ENCODE assay signal across 9 cellular contexts in the genomic region with DNA sequence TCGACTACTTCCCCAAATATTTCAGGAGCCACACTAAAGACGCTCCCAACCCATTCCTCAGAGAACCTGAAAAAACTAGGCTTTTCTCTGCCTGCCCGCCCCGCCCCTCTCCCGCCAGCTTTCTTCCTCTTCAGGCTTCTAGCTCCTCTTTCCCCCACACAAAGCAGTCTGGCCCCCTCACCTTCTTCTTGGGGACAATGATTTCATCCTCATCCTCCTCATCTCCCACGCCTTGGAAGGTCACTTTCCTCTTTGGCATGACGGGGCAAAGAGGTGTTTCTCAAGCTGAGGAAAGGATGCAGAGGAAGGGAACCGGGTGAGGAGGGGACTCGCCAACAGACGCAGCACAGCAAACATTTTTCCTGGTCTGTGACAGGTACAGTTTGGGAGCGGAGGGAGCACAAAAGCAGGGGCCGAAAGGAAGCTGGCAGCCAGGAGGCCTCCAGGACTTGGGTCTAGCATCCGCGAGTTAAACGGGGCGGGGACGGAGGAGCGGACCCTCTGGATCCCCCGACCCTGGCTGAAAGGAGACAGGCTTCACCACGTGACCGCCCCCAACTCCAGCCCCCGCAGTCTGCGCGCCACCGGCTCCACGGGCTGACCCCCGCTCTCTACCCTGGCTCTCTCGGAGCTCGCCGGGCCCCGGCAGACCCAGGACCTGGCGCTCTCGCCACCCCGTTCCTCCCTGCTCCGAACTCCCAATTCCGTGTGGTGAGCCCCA. TPM values are rescaled to one million over a fixed set of nuclear protein-coding genes. Genes with fewer than 3 reads are reported as not detected.
A peak's percentile ranks its signal among the peaks of the same experiment; 100 is the strongest.
DNase-seq lines count a peak whose midpoint lies in the region; ATAC-seq and TF ChIP-seq lines count a peak whose summit lies in the region.
"Had no signal": no experiment of that assay in that cellular context is flagged by ENCODE, and none has a peak within 500 bp of the region (broad histone marks: within the 10 kb centered on the region; RNA-seq: fewer than 3 reads in every experiment).

No MANE protein-coding gene starts in this region.

- H3K9me3 ChIP-seq in PC-3 (ENCODE audit: low read length) = no peaks in the 10 kb centered on the region

- CTCF ChIA-PET in PC-3 (lab: Charles Lee) = no interaction called here

- no peaks in the 10 kb centered on the region for H3K9me3 Mint-ChIP-seq in endothelial cell (ENCODE audit: unreplicated experiment)
- no peaks in the 10 kb centered on the region for H3K9me3 Mint-ChIP-seq in natural killer cell treated with Interleukin-12 subunit alpha and Interleukin-12 subunit beta and Interleukin-15 and Interleukin-18, amount 100 ng/mL, for 72 hours

- peak overlapping the region; percentile 59 for H3K27ac ChIP-seq in PC-3 (ENCODE audit: low read length)

- no peaks in the 10 kb centered on the region for H3F3A ChIP-seq in PC-3 (ENCODE audit: low read length, unreplicated experiment)

- peak overlapping the region; percentile 99 for H3K27ac Mint-ChIP-seq in endothelial cell (ENCODE audit: unreplicated experiment)
- H3K27ac Mint-ChIP-seq in natural killer cell treated with Interleukin-12 subunit alpha and Interleukin-12 subunit beta and Interleukin-15 and Interleukin-18, amount 100 ng/mL, for 72 hours = peak overlapping the region; percentile 92 to 99

- peaks cover 35% of the 10 kb centered on the region for H3K27me3 Mint-ChIP-seq in endothelial cell (ENCODE audit: unreplicated experiment)
- no peaks in the 10 kb centered on the region for H3K27me3 Mint-ChIP-seq in natural killer cell treated with Interleukin-12 subunit alpha and Interleukin-12 subunit beta and Interleukin-15 and Interleukin-18, amount 100 ng/mL, for 72 hours

- H3K27me3 ChIP-seq in PC-3 (ENCODE audit: low read length) = no peaks in the 10 kb centered on the region

- peak overlapping the region; percentile 82 for H2AFZ ChIP-seq in PC-3 (ENCODE audit: low read length)

- peaks cover 13% of the 10 kb centered on the region for H4K20me1 ChIP-seq in PC-3 (ENCODE audit: low read length)

- peaks cover 33% of the 10 kb centered on the region for H3K4me1 ChIP-seq in PC-3 (ENCODE audit: insufficient read depth, low read length)

- peak; percentile 17 for ATAC-seq in GM21360 (IDR thresholded peaks at IDR 0.05; ENCODE audit: unreplicated experiment)
- ATAC-seq in PC-3 = peak; percentile 5
- ATAC-seq in natural killer cell treated with Interleukin-12 subunit alpha and Interleukin-12 subunit beta and Interleukin-15 and Interleukin-18, amount 100 ng/mL, for 72 hours = peak; percentile 22 to 40
- ATAC-seq in GM19035 (IDR thresholded peaks at IDR 0.05; ENCODE audit: unreplicated experiment) = no peak

- H3K79me2 ChIP-seq in PC-3 (ENCODE audit: low read length) = peaks cover 20% of the 10 kb centered on the region

- peaks cover 10% of the 10 kb centered on the region; the same call in 1 of the 2 replicates for H3K36me3 ChIP-seq in PC-3 (ENCODE audit: low read depth, low read length)

- TF ChIP-seq CTCF in AG09309 (IDR thresholded peaks at IDR 0.05; ENCODE audit: control insufficient read depth, insufficient read depth, low read depth, low read length, missing control alignments) (no peak), PC-3 (conservative IDR thresholded peaks at IDR 0.05; ENCODE audit: low read depth, low read length) (no peak), endothelial cell (IDR thresholded peaks at IDR 0.05; ENCODE audit: unreplicated experiment) (no peak)

- H3K4me1 Mint-ChIP-seq in endothelial cell (ENCODE audit: unreplicated experiment) = peaks cover 24% of the 10 kb centered on the region
- H3K4me1 Mint-ChIP-seq in natural killer cell treated with Interleukin-12 subunit alpha and Interleukin-12 subunit beta and Interleukin-15 and Interleukin-18, amount 100 ng/mL, for 72 hours (ENCODE audit: low read depth in 2 of 2) = peaks cover 56 to 58% of the 10 kb centered on the region in 2 donors

- peak overlapping the region; percentile 90 for H3K4me2 ChIP-seq in PC-3 (ENCODE audit: low read length)

- intact Hi-C loops in PC-3 (cut with micrococcal nuclease) = no loop called here

- peak overlapping the region; percentile 96 for H3K9ac ChIP-seq in PC-3 (ENCODE audit: low read length)

- H3K4me3 ChIP-seq in AG09309 (ENCODE audit: control insufficient read depth, low read depth, low read length) = peak overlapping the region; percentile 60
- peak overlapping the region; percentile 94 for H3K4me3 ChIP-seq in PC-3 (ENCODE audit: low read length)

- peaks cover 29% of the 10 kb centered on the region for H3K36me3 Mint-ChIP-seq in endothelial cell (ENCODE audit: low read depth, unreplicated experiment)
- H3K36me3 Mint-ChIP-seq in natural killer cell treated with Interleukin-12 subunit alpha and Interleukin-12 subunit beta and Interleukin-15 and Interleukin-18, amount 100 ng/mL, for 72 hours = peaks cover 5% of the 10 kb centered on the region

- H3K4me3 Mint-ChIP-seq in endothelial cell (ENCODE audit: unreplicated experiment) = peak overlapping the region; percentile 99
- peak overlapping the region; percentile 95 for H3K4me3 Mint-ChIP-seq in natural killer cell treated with Interleukin-12 subunit alpha and Interleukin-12 subunit beta and Interleukin-15 and Interleukin-18, amount 100 ng/mL, for 72 hours

- POLR2A ChIA-PET in PC-3 (lab: Charles Lee; ENCODE audit: unreplicated experiment) = interaction anchor here (0.6 kb wide), 1 partner anchor 19 kb away, joined by 5 read pairs; no protein-coding TSS in a partner anchor

- no peaks in the 10 kb centered on the region for H3K9me2 ChIP-seq in PC-3 (replicated peaks; ENCODE audit: low read length)

- DNase-seq in AG09309 (ENCODE audit: low read depth) (no peak), PC-3 (peak; percentile 12), endothelial cell (ENCODE audit: low spot score) (peak; percentile 47), NCI-H1092 (lab: John Stamatoyannopoulos, UW) (no peak), GM03348 (ENCODE audit: low spot score) (no peak)
- no peak for DNase-seq in natural killer cell treated with Interleukin-12 subunit alpha and Interleukin-12 subunit beta and Interleukin-15 and Interleukin-18, amount 100 ng/mL, for 72 hours (ENCODE audit: low spot score)

- TSS peak; percentile 55 for BruUV-seq in PC-3 (replicated peaks; lab: Mats Ljungman, UMichigan)

RNA-seq across cellular contexts. Expression of gene CD2BP2, which starts 0.5 kb away (rescaled TPM):
- total RNA-seq in PC-3 (2014; rRNA removed) = 30.0 and 43.3 TPM in 2 replicates
- 77.2 TPM for total RNA-seq in endothelial cell (ENCODE audit: unreplicated experiment)
- total RNA-seq in natural killer cell treated with Interleukin-12 subunit alpha and Interleukin-12 subunit beta and Interleukin-15 and Interleukin-18, amount 100 ng/mL, for 72 hours = 10 to 100 TPM; 95.8 to 99.7 TPM

RNA-seq across cellular contexts. Expression of gene TBC1D10B, which starts 15.7 kb away (rescaled TPM):
- total RNA-seq in PC-3 (2014; rRNA removed) = 36.0 and 52.4 TPM in 2 replicates
- 62.4 TPM for total RNA-seq in endothelial cell (ENCODE audit: unreplicated experiment)
- 10 to 100 TPM; 64.0 to 99.1 TPM for total RNA-seq in natural killer cell treated with Interleukin-12 subunit alpha and Interleukin-12 subunit beta and Interleukin-15 and Interleukin-18, amount 100 ng/mL, for 72 hours

RNA-seq across cellular contexts. Expression of gene MYL11, which starts 20.0 kb away (rescaled TPM):
- total RNA-seq in PC-3 (2014; rRNA removed) (not detected in 2 replicates), endothelial cell (ENCODE audit: unreplicated experiment) (0.85 TPM)
- total RNA-seq in natural killer cell treated with Interleukin-12 subunit alpha and Interleukin-12 subunit beta and Interleukin-15 and Interleukin-18, amount 100 ng/mL, for 72 hours = 1 to 10 TPM in 1 of 2 donors, not detected in 1; 8.5 TPM
- total RNA-seq: pulmonary artery endothelial cell had no signal

RNA-seq across cellular contexts. Expression of gene SEPTIN1, which starts 27.8 kb away (rescaled TPM):
- 0.55 TPM in 1 of 2 replicates, not detected in the other for total RNA-seq in PC-3 (2014; rRNA removed)
- total RNA-seq in endothelial cell (ENCODE audit: unreplicated experiment) = 1.6 TPM
- 100 to 1,000 TPM; 192 to 207 TPM for total RNA-seq in natural killer cell treated with Interleukin-12 subunit alpha and Interleukin-12 subunit beta and Interleukin-15 and Interleukin-18, amount 100 ng/mL, for 72 hours

RNA-seq across cellular contexts. Expression of gene ZNF48, which starts 40.6 kb away (rescaled TPM):
- 8.9 and 14.2 TPM in 2 replicates for total RNA-seq in PC-3 (2014; rRNA removed)
- 40.4 TPM for total RNA-seq in endothelial cell (ENCODE audit: unreplicated experiment)
- 10 to 100 TPM; 10.2 to 14.7 TPM for total RNA-seq in natural killer cell treated with Interleukin-12 subunit alpha and Interleukin-12 subunit beta and Interleukin-15 and Interleukin-18, amount 100 ng/mL, for 72 hours

Comparison
In these comparisons a context has a peak if more than half of its experiments do, and no peak if none do; other contexts are left out.
1. DNase-seq: peak in PC-3 (single experiment) and endothelial cell (single experiment); none in AG09309 (single experiment), natural killer cell treated with Interleukin-12 subunit alpha and Interleukin-12 subunit beta and Interleukin-15 and Interleukin-18, amount 100 ng/mL, for 72 hours (single experiment), NCI-H1092 (single experiment) and GM03348 (single experiment).